In genomic region chr2:241734467-241735208, GRCh38 we compare ENCODE assay signal across 8 cellular contexts. TPM values are rescaled to one million over a fixed set of nuclear protein-coding genes. Genes with fewer than 3 reads are reported as not detected.
DNase-seq lines count a peak whose midpoint lies in the region; ATAC-seq and TF ChIP-seq lines count a peak whose summit lies in the region.

Gene D2HGDH (plus strand): TSS chr2:241734630. CDS start chr2:241735225, 595 bp downstream.

- intact Hi-C loops in colonic mucosa (cut with DNase I): loop anchor here (10.0 kb wide), 1 partner anchor 140 kb away; no protein-coding TSS in a partner anchor
- intact Hi-C loops in left colon (cut with DNase I, micrococcal nuclease): no loop called here

- no peaks in the 10 kb centered on the region for H3K27me3 ChIP-seq in colonic mucosa

- peak within 1 kb of the TSS; percentile 84 to 85 for H3K9ac ChIP-seq in colonic mucosa (ENCODE audit: low read depth in 2 of 2, low read length in 2 of 2)

- H3K27ac ChIP-seq in colonic mucosa: peak within 1 kb of the TSS; percentile 98

- H3K4me1 ChIP-seq in colonic mucosa: peaks cover 6% of the 10 kb centered on the region

- DNase-seq in Ammon's horn (ENCODE audit: low spot score) (peak; percentile 94), GM19238 (ENCODE audit: insufficient read length, low spot score) (peak; percentile 94), NCI-H524 treated with DMSO at 0.1 percent for 48 hours (lab: John Stamatoyannopoulos, UW) (peak; percentile 19), colonic mucosa (peak; percentile 97), left colon (peak; percentile 93 to 99)
- peak; percentile 96 for DNase-seq in activated CD4-positive, alpha-beta T cell treated with anti-CD3 and anti-CD28 coated beads for 48 hours
- peak; percentile 93 to 97 for DNase-seq in stimulated activated CD4-positive, alpha-beta T cell treated with anti-CD3 and anti-CD28 coated beads, Interleukin-1b, Interleukin-23, amount 100 ng/mL, for 4 hours (ENCODE audit: low read depth in 2 of 2)

- no peaks in the 10 kb centered on the region for H3K36me3 ChIP-seq in colonic mucosa

- ATAC-seq in HG03442 (IDR thresholded peaks at IDR 0.05; ENCODE audit: unreplicated experiment) (peak; percentile 72), left colon (peak; percentile 84)

- H3K9me3 ChIP-seq in colonic mucosa: no peaks in the 10 kb centered on the region

- peak within 1 kb of the TSS; percentile 96 for H3K4me3 ChIP-seq in colonic mucosa

- TF ChIP-seq CTCF in colonic mucosa (IDR thresholded peaks at IDR 0.05): no peak

RNA-seq across cellular contexts. Expression of gene D2HGDH, which starts in this region (rescaled TPM):
- total RNA-seq in colonic mucosa (10 to 100 TPM; 42.0 to 76.6 TPM), left colon (10 to 100 TPM; 72.8 to 75.3 TPM)

Comparison
In these comparisons a context has a peak if more than half of its experiments do, and no peak if none do; other contexts are left out.
1. Peak in every context shown above with its lines: DNase-seq, ATAC-seq, H3K4me3 ChIP-seq and H3K27ac ChIP-seq.
2. DNase-seq: peak in every context shown above with its lines; median percentile 97 in colonic mucosa; 96 in activated CD4-positive, alpha-beta T cell treated with anti-CD3 and anti-CD28 coated beads for 48 hours; 96 in left colon; 95 in stimulated activated CD4-positive, alpha-beta T cell treated with anti-CD3 and anti-CD28 coated beads, Interleukin-1b, Interleukin-23, amount 100 ng/mL, for 4 hours; 94 in Ammon's horn; 94 in GM19238; 19 in NCI-H524 treated with DMSO at 0.1 percent for 48 hours.